ENCODE assay signal across 7 cellular contexts in the genomic region with DNA sequence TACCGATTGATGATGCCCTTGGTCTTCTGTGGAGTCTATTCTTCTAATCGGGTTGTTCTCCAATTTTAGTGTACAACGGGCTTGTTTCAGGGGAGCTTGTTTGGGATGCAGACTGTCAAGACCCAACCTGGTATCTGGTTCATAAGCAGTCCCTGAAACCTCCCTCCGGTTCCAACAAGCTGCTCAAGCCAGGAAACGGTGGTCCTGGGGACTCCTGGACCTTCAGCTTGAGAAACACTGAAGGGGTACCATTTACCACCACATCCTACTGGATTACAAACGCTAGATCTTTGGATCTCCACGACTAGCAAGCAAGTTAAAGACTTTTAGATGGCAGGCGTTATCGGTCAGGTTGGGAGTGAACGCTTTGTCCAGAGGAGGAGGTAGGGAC. TPM values are rescaled to one million over a fixed set of nuclear protein-coding genes. Genes with fewer than 3 reads are reported as not detected.
DNase-seq lines count a peak whose midpoint lies in the region; FAIRE-seq and TF ChIP-seq lines count a peak whose summit lies in the region.

No MANE protein-coding gene starts in this region.

- H3K27ac Mint-ChIP-seq in H9, result no peak overlapping the region
- H3K27ac Mint-ChIP-seq in glutamatergic neuron (ENCODE audit: unreplicated experiment), result no peak overlapping the region

- no peaks in the 10 kb centered on the region for H3K9me3 ChIP-seq in H9 (ENCODE audit: control insufficient read depth, low read depth, low read length)
- no peaks in the 10 kb centered on the region for H3K9me3 ChIP-seq in SJSA1 (replicated peaks)
- H3K9me3 ChIP-seq in small intestine (ENCODE audit: control insufficient read depth, low read depth), result no peaks in the 10 kb centered on the region

- H3K23me2 ChIP-seq in H9 (ENCODE audit: insufficient read length, low read depth, low read length, poor library complexity, severe bottlenecking), result peaks cover 19% of the 10 kb centered on the region

- no peak overlapping the region for H4K5ac ChIP-seq in H9 (ENCODE audit: insufficient read length, low read depth, low read length)

- no peak overlapping the region for H3K23ac ChIP-seq in H9 (ENCODE audit: insufficient read length, low read depth, low read length)

- H3K27ac ChIP-seq in H9 (ENCODE audit: insufficient read length, low read depth, low read length) (no peak overlapping the region), SJSA1 (no peak overlapping the region), small intestine (ENCODE audit: low read depth in 1 of 2, low read length in 1 of 2) (peak overlapping the region in 1 of 2 donors; percentile 41)

- no peak overlapping the region for H3K14ac ChIP-seq in H9 (ENCODE audit: insufficient read depth, low read length)

- WGBS in H9 (ENCODE audit: extremely low coverage, insufficient read length, low lambda C conversion rate), result no CpG with 5 or more reads among the region's 10 CpGs
- WGBS in small intestine, 3 donors, result 47 to 56% (median 50%) methylated on average over 10 of the region's 10 CpGs

- no peak overlapping the region for H2BK15ac ChIP-seq in H9 (ENCODE audit: low read depth, low read length)

- H3K79me2 ChIP-seq in H9 (ENCODE audit: insufficient read depth, low read length), result no peaks in the 10 kb centered on the region; the same call in 1 of the 2 replicates

- H3K4ac ChIP-seq in H9 (ENCODE audit: low read depth, low read length), result no peak overlapping the region

- H3K56ac ChIP-seq in H9 (ENCODE audit: insufficient read length, low read depth, low read length), result no peak overlapping the region

- no peak overlapping the region for H4K91ac ChIP-seq in H9 (ENCODE audit: insufficient read length, low read depth, low read length)

- H3K4me2 ChIP-seq in H9 (ENCODE audit: insufficient read depth, insufficient read length, low read length), result peak overlapping the region; percentile 85

- no peak overlapping the region for H3K18ac ChIP-seq in H9 (ENCODE audit: insufficient read length, low read depth, low read length)

- H2BK120ac ChIP-seq in H9 (ENCODE audit: low read depth, low read length, poor library complexity, severe bottlenecking), result no peak overlapping the region

- H3K36me3 ChIP-seq in SJSA1, result no peaks in the 10 kb centered on the region
- no peaks in the 10 kb centered on the region for H3K36me3 ChIP-seq in small intestine (ENCODE audit: control insufficient read depth in 2 of 2, insufficient read depth in 2 of 2, low read length in 2 of 2)

- no peak overlapping the region for H3K9ac ChIP-seq in H9 (ENCODE audit: extremely low read depth, insufficient read length, low read length)

- H3K4me1 ChIP-seq in H9 (ENCODE audit: insufficient read depth, low read length), result no peaks in the 10 kb centered on the region
- peaks cover 25% of the 10 kb centered on the region for H3K4me1 ChIP-seq in SJSA1 (replicated peaks)
- H3K4me1 ChIP-seq in small intestine (ENCODE audit: control insufficient read depth in 2 of 2, insufficient read depth in 1 of 2, low read depth in 1 of 2, low read length in 1 of 2), result peaks cover 0 to 13% of the 10 kb centered on the region in 2 donors

- no peak overlapping the region for H4K8ac ChIP-seq in H9 (replicated peaks; ENCODE audit: insufficient read length, low read depth, low read length)

- H3K27me3 Mint-ChIP-seq in H9 (ENCODE audit: low read depth) (peaks cover 56% of the 10 kb centered on the region), glutamatergic neuron (ENCODE audit: unreplicated experiment) (peaks cover 16% of the 10 kb centered on the region)

- no peak overlapping the region for H2BK12ac ChIP-seq in H9 (ENCODE audit: insufficient read length, low read depth, low read length)

- TF ChIP-seq CTCF in H9 (conservative IDR thresholded peaks at IDR 0.05), result no peak
- no peak for TF ChIP-seq CTCF in glutamatergic neuron (IDR thresholded peaks at IDR 0.05; ENCODE audit: partially characterized antibody, unreplicated experiment)

- peaks cover 15 to 26% of the 10 kb centered on the region in 2 experiments for H3K4me1 Mint-ChIP-seq in H9
- peaks cover 8% of the 10 kb centered on the region for H3K4me1 Mint-ChIP-seq in glutamatergic neuron (ENCODE audit: low read depth, unreplicated experiment)

- H2BK20ac ChIP-seq in H9 (ENCODE audit: low read depth, low read length, poor library complexity, severe bottlenecking), result no peak overlapping the region

- H2AFZ ChIP-seq in H9 (ENCODE audit: low read length), result no peak overlapping the region

- H3K4me3 ChIP-seq in SJSA1 (peak overlapping the region; percentile 60; the same call in 1 of the 2 replicates), small intestine (ENCODE audit: low read depth in 1 of 2, low read length in 2 of 2) (peak overlapping the region; percentile 85 to 94)

- H3K79me1 ChIP-seq in H9 (ENCODE audit: insufficient read depth, low read depth, low read length, poor library complexity, severe bottlenecking), result no peaks in the 10 kb centered on the region

- no peak for FAIRE-seq in small intestine (lab: Jason Lieb, UNC)

- no peak for DNase-seq in H9
- no peak for DNase-seq in SJSA1 (ENCODE audit: low read depth in 1 of 2, low spot score in 2 of 2)
- no peak for DNase-seq in glutamatergic neuron
- no peak for DNase-seq in small intestine
- no peak for DNase-seq in activated effector memory CD4-positive, alpha-beta T cell treated with anti-CD3 and anti-CD28 coated beads, Interleukin-2, amount 50 U/mL, for 16 hours
- DNase-seq in COLO668 (lab: John Stamatoyannopoulos, UW; ENCODE audit: unreplicated experiment), result no peak
- DNase-seq in RKO (ENCODE audit: low spot score), result no peak

- H3K36me3 Mint-ChIP-seq in H9 (ENCODE audit: insufficient read depth in 1 of 3, low read depth in 3 of 3) (no peaks in the 10 kb centered on the region; a peak in 1 of 7 replicates), glutamatergic neuron (ENCODE audit: unreplicated experiment) (no peaks in the 10 kb centered on the region)

- H2BK5ac ChIP-seq in H9 (ENCODE audit: insufficient read length, low read length), result no peak overlapping the region

- H2AK5ac ChIP-seq in H9 (ENCODE audit: insufficient read length, low read length), result no peak overlapping the region

- H3K4me3 Mint-ChIP-seq in H9 (peak overlapping the region; percentile 64 to 84), glutamatergic neuron (ENCODE audit: unreplicated experiment) (peak overlapping the region; percentile 88)

- no peaks in the 10 kb centered on the region; a peak in 1 of 5 replicates for H3K9me3 Mint-ChIP-seq in H9
- H3K9me3 Mint-ChIP-seq in glutamatergic neuron (ENCODE audit: unreplicated experiment), result peaks cover 18% of the 10 kb centered on the region

- no peak overlapping the region for H3T11ph ChIP-seq in H9 (ENCODE audit: low read length)

- H3K27me3 ChIP-seq in H9 (ENCODE audit: insufficient read depth, low read length), result peaks cover 10% of the 10 kb centered on the region; the same call in 1 of the 2 replicates
- no peaks in the 10 kb centered on the region for H3K27me3 ChIP-seq in SJSA1 (replicated peaks)
- no peaks in the 10 kb centered on the region for H3K27me3 ChIP-seq in small intestine (ENCODE audit: control insufficient read depth in 2 of 2, insufficient read depth in 2 of 2, low read length in 2 of 2)

- H4K20me1 ChIP-seq in H9 (ENCODE audit: control insufficient read depth, insufficient read depth, insufficient read length), result no peaks in the 10 kb centered on the region

RNA-seq across cellular contexts. Expression of gene BCL2, which starts 2.0 kb away (rescaled TPM):
- total RNA-seq in H9 (2021), result 1.2 and 1.3 TPM in 2 replicates
- total RNA-seq in SJSA1 (2014; rRNA removed; shearing (Covaris generic)), result 4.2 and 7.8 TPM in 2 replicates
- 6.8 TPM for total RNA-seq in glutamatergic neuron (ENCODE audit: unreplicated experiment)
- polyA plus RNA-seq in small intestine, result 1 to 10 TPM in 2 of 3 donors, under 1 TPM in 1; 0.89 to 5.4 (median 2.2) TPM

RNA-seq across cellular contexts. Expression of gene KDSR, which starts 49.5 kb away (rescaled TPM):
- total RNA-seq in H9 (2021) (50.0 and 58.5 TPM in 2 replicates), glutamatergic neuron (ENCODE audit: unreplicated experiment) (31.1 TPM)
- total RNA-seq in SJSA1 (2014; rRNA removed; shearing (Covaris generic)), result 14.2 and 25.7 TPM in 2 replicates
- polyA plus RNA-seq in small intestine, result 10 to 100 TPM in 1 of 3 donors, 1 to 10 TPM in 2; 5.8 to 23.8 (median 8.6) TPM
